In genomic region chr10:113681533-113682470, GRCh38 we compare ENCODE assay signal across 1 cellular context.
TF ChIP-seq lines count a peak whose summit lies in the region.

No MANE protein-coding gene starts in this region.

TF ChIP-seq in GM12878, 131 proteins besides CTCF, POLR2A, EP300 and RAD21 (continued from another document and continues in another):
- TF ChIP-seq E2F4 (IDR thresholded peaks at IDR 0.05; ENCODE audit: low read depth, low read length) (no peak), GATAD2B (conservative IDR thresholded peaks at IDR 0.05; ENCODE audit: low read depth) (peak; percentile 43; the same call in 1 of the 2 replicates), DPF2 (IDR thresholded peaks at IDR 0.05) (peak; percentile 92), ASH2L (IDR thresholded peaks at IDR 0.05; ENCODE audit: borderline replicate concordance, low read depth) (no peak), NBN (IDR thresholded peaks at IDR 0.05) (peak; percentile 86), TBL1XR1 (IDR thresholded peaks at IDR 0.05; ENCODE audit: low read depth, low read length) (peak; percentile 97), MEF2A (IDR thresholded peaks at IDR 0.05; ENCODE audit: insufficient read depth, low read depth, low read length) (no peak), NFYA (IDR thresholded peaks at IDR 0.05; ENCODE audit: borderline replicate concordance, low read depth, low read length) (no peak), IKZF2 (IDR thresholded peaks at IDR 0.05) (peak; percentile 89 to 93), TAF1 (IDR thresholded peaks at IDR 0.05; ENCODE audit: borderline replicate concordance, low read depth, low read length) (0 out of 2 replicates have a peak, but pooled peaks have one; percentile 35), ZNF274 (IDR thresholded peaks at IDR 0.05; ENCODE audit: insufficient read depth, insufficient read length) (no peak), ATF2 (IDR thresholded peaks at IDR 0.05; ENCODE audit: low read length) (peak; percentile 94), ZZZ3 (IDR thresholded peaks at IDR 0.05; ENCODE audit: control insufficient read depth, insufficient read length, low read depth) (no peak), HCFC1 (IDR thresholded peaks at IDR 0.05; ENCODE audit: low read length) (no peak), NFIC (IDR thresholded peaks at IDR 0.05; ENCODE audit: low read depth, low read length) (peak; percentile 96), ZNF592 (IDR thresholded peaks at IDR 0.05) (no peak), STAT3 (IDR thresholded peaks at IDR 0.05; ENCODE audit: low read depth, low read length) (0 out of 2 replicates have a peak, but pooled peaks have one; percentile 19), CEBPB (IDR thresholded peaks at IDR 0.05; ENCODE audit: borderline replicate concordance in 1 of 2, low read depth in 2 of 2, low read length in 2 of 2) (peak in 1 of 2 experiments; percentile 39; a peak in 1 of 4 replicates), JUNB (IDR thresholded peaks at IDR 0.05) (peak; percentile 92), RB1 (IDR thresholded peaks at IDR 0.05; ENCODE audit: borderline replicate concordance) (peak; percentile 20; the same call in 1 of the 2 replicates), WRNIP1 (IDR thresholded peaks at IDR 0.05; ENCODE audit: borderline replicate concordance, low read depth, low read length) (no peak), MEF2B (IDR thresholded peaks at IDR 0.05; ENCODE audit: partially characterized antibody, poor library complexity, severe bottlenecking) (peak; percentile 81), RFX5 (IDR thresholded peaks at IDR 0.05; ENCODE audit: low read depth, low read length) (no peak), SREBF1 (IDR thresholded peaks at IDR 0.05; ENCODE audit: low read length) (no peak), BRCA1 (IDR thresholded peaks at IDR 0.05; ENCODE audit: low read depth, low read length) (no peak), FOXK2 (IDR thresholded peaks at IDR 0.05) (no peak), IKZF1 (conservative IDR thresholded peaks at IDR 0.05) (peak; percentile 93), CBX3 (IDR thresholded peaks at IDR 0.05; ENCODE audit: borderline replicate concordance, low read depth) (no peak), ZBED1 (IDR thresholded peaks at IDR 0.05; ENCODE audit: borderline replicate concordance) (0 out of 2 replicates have a peak, but pooled peaks have one; percentile 67), NR2C2 (IDR thresholded peaks at IDR 0.05; ENCODE audit: borderline replicate concordance, control insufficient read depth, insufficient read length, low read depth) (no peak), SREBF2 (IDR thresholded peaks at IDR 0.05; ENCODE audit: low read length) (no peak), CBFB (IDR thresholded peaks at IDR 0.05; ENCODE audit: low read depth) (peak; percentile 67; the same call in 1 of the 2 replicates), IRF4 (IDR thresholded peaks at IDR 0.05; ENCODE audit: low read depth, low read length) (peak; percentile 97), BCL11A (IDR thresholded peaks at IDR 0.05; ENCODE audit: low read depth, low read length) (peak; percentile 87)
- TF ChIP-seq, protein P1, sequence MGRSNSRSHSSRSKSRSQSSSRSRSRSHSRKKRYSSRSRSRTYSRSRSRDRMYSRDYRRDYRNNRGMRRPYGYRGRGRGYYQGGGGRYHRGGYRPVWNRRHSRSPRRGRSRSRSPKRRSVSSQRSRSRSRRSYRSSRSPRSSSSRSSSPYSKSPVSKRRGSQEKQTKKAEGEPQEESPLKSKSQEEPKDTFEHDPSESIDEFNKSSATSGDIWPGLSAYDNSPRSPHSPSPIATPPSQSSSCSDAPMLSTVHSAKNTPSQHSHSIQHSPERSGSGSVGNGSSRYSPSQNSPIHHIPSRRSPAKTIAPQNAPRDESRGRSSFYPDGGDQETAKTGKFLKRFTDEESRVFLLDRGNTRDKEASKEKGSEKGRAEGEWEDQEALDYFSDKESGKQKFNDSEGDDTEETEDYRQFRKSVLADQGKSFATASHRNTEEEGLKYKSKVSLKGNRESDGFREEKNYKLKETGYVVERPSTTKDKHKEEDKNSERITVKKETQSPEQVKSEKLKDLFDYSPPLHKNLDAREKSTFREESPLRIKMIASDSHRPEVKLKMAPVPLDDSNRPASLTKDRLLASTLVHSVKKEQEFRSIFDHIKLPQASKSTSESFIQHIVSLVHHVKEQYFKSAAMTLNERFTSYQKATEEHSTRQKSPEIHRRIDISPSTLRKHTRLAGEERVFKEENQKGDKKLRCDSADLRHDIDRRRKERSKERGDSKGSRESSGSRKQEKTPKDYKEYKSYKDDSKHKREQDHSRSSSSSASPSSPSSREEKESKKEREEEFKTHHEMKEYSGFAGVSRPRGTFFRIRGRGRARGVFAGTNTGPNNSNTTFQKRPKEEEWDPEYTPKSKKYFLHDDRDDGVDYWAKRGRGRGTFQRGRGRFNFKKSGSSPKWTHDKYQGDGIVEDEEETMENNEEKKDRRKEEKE (IDR thresholded peaks at IDR 0.05) = no peak
- TF ChIP-seq, protein P2, sequence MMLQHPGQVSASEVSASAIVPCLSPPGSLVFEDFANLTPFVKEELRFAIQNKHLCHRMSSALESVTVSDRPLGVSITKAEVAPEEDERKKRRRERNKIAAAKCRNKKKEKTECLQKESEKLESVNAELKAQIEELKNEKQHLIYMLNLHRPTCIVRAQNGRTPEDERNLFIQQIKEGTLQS (IDR thresholded peaks at IDR 0.05; ENCODE audit: borderline replicate concordance, extremely low read depth, low read depth, low read length) = no peak
- TF ChIP-seq, protein P3, sequence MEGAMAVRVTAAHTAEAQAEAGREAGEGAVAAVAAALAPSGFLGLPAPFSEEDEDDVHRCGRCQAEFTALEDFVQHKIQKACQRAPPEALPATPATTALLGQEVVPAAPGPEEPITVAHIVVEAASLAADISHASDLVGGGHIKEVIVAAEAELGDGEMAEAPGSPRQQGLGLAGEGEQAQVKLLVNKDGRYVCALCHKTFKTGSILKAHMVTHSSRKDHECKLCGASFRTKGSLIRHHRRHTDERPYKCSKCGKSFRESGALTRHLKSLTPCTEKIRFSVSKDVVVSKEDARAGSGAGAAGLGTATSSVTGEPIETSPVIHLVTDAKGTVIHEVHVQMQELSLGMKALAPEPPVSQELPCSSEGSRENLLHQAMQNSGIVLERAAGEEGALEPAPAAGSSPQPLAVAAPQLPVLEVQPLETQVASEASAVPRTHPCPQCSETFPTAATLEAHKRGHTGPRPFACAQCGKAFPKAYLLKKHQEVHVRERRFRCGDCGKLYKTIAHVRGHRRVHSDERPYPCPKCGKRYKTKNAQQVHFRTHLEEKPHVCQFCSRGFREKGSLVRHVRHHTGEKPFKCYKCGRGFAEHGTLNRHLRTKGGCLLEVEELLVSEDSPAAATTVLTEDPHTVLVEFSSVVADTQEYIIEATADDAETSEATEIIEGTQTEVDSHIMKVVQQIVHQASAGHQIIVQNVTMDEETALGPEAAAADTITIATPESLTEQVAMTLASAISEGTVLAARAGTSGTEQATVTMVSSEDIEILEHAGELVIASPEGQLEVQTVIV (IDR thresholded peaks at IDR 0.05; ENCODE audit: borderline replicate concordance, partially characterized antibody) = no peak
- TF ChIP-seq, protein P4, sequence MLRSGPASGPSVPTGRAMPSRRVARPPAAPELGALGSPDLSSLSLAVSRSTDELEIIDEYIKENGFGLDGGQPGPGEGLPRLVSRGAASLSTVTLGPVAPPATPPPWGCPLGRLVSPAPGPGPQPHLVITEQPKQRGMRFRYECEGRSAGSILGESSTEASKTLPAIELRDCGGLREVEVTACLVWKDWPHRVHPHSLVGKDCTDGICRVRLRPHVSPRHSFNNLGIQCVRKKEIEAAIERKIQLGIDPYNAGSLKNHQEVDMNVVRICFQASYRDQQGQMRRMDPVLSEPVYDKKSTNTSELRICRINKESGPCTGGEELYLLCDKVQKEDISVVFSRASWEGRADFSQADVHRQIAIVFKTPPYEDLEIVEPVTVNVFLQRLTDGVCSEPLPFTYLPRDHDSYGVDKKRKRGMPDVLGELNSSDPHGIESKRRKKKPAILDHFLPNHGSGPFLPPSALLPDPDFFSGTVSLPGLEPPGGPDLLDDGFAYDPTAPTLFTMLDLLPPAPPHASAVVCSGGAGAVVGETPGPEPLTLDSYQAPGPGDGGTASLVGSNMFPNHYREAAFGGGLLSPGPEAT (IDR thresholded peaks at IDR 0.05; ENCODE audit: low read depth) = peak; percentile 89
- TF ChIP-seq, protein P5, sequence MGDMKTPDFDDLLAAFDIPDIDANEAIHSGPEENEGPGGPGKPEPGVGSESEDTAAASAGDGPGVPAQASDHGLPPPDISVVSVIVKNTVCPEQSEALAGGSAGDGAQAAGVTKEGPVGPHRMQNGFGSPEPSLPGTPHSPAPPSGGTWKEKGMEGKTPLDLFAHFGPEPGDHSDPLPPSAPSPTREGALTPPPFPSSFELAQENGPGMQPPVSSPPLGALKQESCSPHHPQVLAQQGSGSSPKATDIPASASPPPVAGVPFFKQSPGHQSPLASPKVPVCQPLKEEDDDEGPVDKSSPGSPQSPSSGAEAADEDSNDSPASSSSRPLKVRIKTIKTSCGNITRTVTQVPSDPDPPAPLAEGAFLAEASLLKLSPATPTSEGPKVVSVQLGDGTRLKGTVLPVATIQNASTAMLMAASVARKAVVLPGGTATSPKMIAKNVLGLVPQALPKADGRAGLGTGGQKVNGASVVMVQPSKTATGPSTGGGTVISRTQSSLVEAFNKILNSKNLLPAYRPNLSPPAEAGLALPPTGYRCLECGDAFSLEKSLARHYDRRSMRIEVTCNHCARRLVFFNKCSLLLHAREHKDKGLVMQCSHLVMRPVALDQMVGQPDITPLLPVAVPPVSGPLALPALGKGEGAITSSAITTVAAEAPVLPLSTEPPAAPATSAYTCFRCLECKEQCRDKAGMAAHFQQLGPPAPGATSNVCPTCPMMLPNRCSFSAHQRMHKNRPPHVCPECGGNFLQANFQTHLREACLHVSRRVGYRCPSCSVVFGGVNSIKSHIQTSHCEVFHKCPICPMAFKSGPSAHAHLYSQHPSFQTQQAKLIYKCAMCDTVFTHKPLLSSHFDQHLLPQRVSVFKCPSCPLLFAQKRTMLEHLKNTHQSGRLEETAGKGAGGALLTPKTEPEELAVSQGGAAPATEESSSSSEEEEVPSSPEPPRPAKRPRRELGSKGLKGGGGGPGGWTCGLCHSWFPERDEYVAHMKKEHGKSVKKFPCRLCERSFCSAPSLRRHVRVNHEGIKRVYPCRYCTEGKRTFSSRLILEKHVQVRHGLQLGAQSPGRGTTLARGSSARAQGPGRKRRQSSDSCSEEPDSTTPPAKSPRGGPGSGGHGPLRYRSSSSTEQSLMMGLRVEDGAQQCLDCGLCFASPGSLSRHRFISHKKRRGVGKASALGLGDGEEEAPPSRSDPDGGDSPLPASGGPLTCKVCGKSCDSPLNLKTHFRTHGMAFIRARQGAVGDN (IDR thresholded peaks at IDR 0.05) = no peak; the same call in 1 of the 2 replicates
